In the genomic region with DNA sequence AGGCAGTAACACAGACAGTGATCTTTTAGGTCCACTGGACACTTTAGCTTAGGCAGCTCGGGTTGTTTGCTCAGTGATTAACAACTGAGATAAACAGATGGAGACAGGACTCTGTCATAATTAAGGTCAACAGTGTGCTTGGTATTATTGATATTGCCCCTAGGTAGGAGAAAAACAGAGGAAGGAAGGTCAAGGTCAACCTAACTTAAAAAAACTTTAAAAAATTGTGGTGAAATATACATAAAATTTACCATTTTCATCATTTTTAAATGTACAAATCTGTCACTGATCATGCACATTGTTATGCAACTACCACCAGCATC, we compare ENCODE assay signal across 10 cellular contexts. TPM values are rescaled to one million over a fixed set of nuclear protein-coding genes. Genes with fewer than 3 reads are reported as not detected.
A peak's percentile ranks its signal among the peaks of the same experiment; 100 is the strongest.
DNase-seq lines count a peak whose midpoint lies in the region; ATAC-seq and TF ChIP-seq lines count a peak whose summit lies in the region.
"Had no signal": no experiment of that assay in that cellular context is flagged by ENCODE, and none has a peak within 500 bp of the region (broad histone marks: within the 10 kb centered on the region; RNA-seq: fewer than 3 reads in every experiment).

No MANE protein-coding gene starts in this region.

- H3K4me3 Mint-ChIP-seq in activated naive CD4-positive, alpha-beta T cell treated with anti-CD3 and anti-CD28 coated beads, Interleukin-2, amount 10 ng/mL, durations not matched to agents 7 days and 5 days = peak overlapping the region; percentile 5
- no peak overlapping the region for H3K4me3 Mint-ChIP-seq in stimulated activated memory B cell treated with anti-CD40 and anti-IgM and Interleukin-4, amounts not matched to agents 10 μg/mL and 1 μg/mL and 100 μg/mL, for 72 hours

- H3K36me3 ChIP-seq in gastroesophageal sphincter (no peaks in the 10 kb centered on the region), upper lobe of left lung (no peaks in the 10 kb centered on the region)

- no peak for TF ChIP-seq POLR2A in gastroesophageal sphincter (IDR thresholded peaks at IDR 0.05)
- no peak for TF ChIP-seq POLR2A in upper lobe of left lung (IDR thresholded peaks at IDR 0.05)

- H3K27me3 Mint-ChIP-seq in activated naive CD4-positive, alpha-beta T cell treated with anti-CD3 and anti-CD28 coated beads, Interleukin-2, amount 10 ng/mL, durations not matched to agents 7 days and 5 days = no peaks in the 10 kb centered on the region
- no peaks in the 10 kb centered on the region for H3K27me3 Mint-ChIP-seq in stimulated activated memory B cell treated with anti-CD40 and anti-IgM and Interleukin-4, amounts not matched to agents 10 μg/mL and 1 μg/mL and 100 μg/mL, for 72 hours

- TF ChIP-seq EP300 in gastroesophageal sphincter (IDR thresholded peaks at IDR 0.05) = no peak
- no peak for TF ChIP-seq EP300 in upper lobe of left lung (IDR thresholded peaks at IDR 0.05)

- H3K4me1 ChIP-seq in gastroesophageal sphincter (peaks cover 3 to 50% (median 16%) of the 10 kb centered on the region in 3 donors), upper lobe of left lung (peaks cover 22 to 33% (median 28%) of the 10 kb centered on the region in 4 donors)

- H3K4me3 ChIP-seq in gastroesophageal sphincter = no peak overlapping the region
- no peak overlapping the region for H3K4me3 ChIP-seq in upper lobe of left lung

- CTCF ChIA-PET in activated naive CD4-positive, alpha-beta T cell treated with anti-CD3 and anti-CD28 coated beads, Interleukin-2, amount 10 ng/mL, durations not matched to agents 7 days and 5 days (lab: Charles Lee) = interaction anchor here (0.9 kb wide), 1 partner anchor 10 kb away, joined by 3 read pairs; no protein-coding TSS in a partner anchor
- CTCF ChIA-PET in GM10248 (lab: Yijun Ruan, JAX) = interaction anchor here (1.0 to 1.5 kb wide), 2 partner anchors 9 to 15 kb away, joined by 3 to 5 read pairs; no protein-coding TSS in a partner anchor

- ATAC-seq in activated naive CD4-positive, alpha-beta T cell treated with anti-CD3 and anti-CD28 coated beads, Interleukin-2, amount 50 U/mL, for 72 hours = no peak
- ATAC-seq in gastroesophageal sphincter (no peak), GM21576 (IDR thresholded peaks at IDR 0.05; ENCODE audit: unreplicated experiment) (no peak), upper lobe of left lung (ENCODE audit: low FRiP score in 2 of 2) (no peak)
- ATAC-seq in stimulated activated memory B cell treated with anti-CD40 and anti-IgM and Interleukin-4, amounts not matched to agents 10 μg/mL and 1 μg/mL and 100 μg/mL, for 72 hours = no peak
- ATAC-seq: esophagus mucosa had no signal

- peaks cover 5% of the 10 kb centered on the region for H3K36me3 Mint-ChIP-seq in activated naive CD4-positive, alpha-beta T cell treated with anti-CD3 and anti-CD28 coated beads, Interleukin-2, amount 10 ng/mL, durations not matched to agents 7 days and 5 days
- peaks cover 6 to 22% of the 10 kb centered on the region in 2 donors for H3K36me3 Mint-ChIP-seq in activated naive CD4-positive, alpha-beta T cell treated with anti-CD3 and anti-CD28 coated beads, Interleukin-2, amount 50 U/mL, for 72 hours
- peaks cover 7% of the 10 kb centered on the region for H3K36me3 Mint-ChIP-seq in stimulated activated memory B cell treated with anti-CD40 and anti-IgM and Interleukin-4, amounts not matched to agents 10 μg/mL and 1 μg/mL and 100 μg/mL, for 72 hours

- POLR2A ChIA-PET in GM10248 (lab: Yijun Ruan, JAX) = no interaction called here

- H3K9me3 Mint-ChIP-seq in activated naive CD4-positive, alpha-beta T cell treated with anti-CD3 and anti-CD28 coated beads, Interleukin-2, amount 10 ng/mL, durations not matched to agents 7 days and 5 days = no peaks in the 10 kb centered on the region
- H3K9me3 Mint-ChIP-seq in activated naive CD4-positive, alpha-beta T cell treated with anti-CD3 and anti-CD28 coated beads, Interleukin-2, amount 50 U/mL, for 72 hours = no peaks in the 10 kb centered on the region
- no peaks in the 10 kb centered on the region for H3K9me3 Mint-ChIP-seq in stimulated activated memory B cell treated with anti-CD40 and anti-IgM and Interleukin-4, amounts not matched to agents 10 μg/mL and 1 μg/mL and 100 μg/mL, for 72 hours

- H3K27me3 ChIP-seq in gastroesophageal sphincter = no peaks in the 10 kb centered on the region
- no peaks in the 10 kb centered on the region for H3K27me3 ChIP-seq in upper lobe of left lung

- DNase-seq in activated naive CD4-positive, alpha-beta T cell treated with anti-CD3 and anti-CD28 coated beads, Interleukin-2, amount 10 ng/mL, durations not matched to agents 7 days and 5 days = no peak
- DNase-seq in activated naive CD4-positive, alpha-beta T cell treated with anti-CD3 and anti-CD28 coated beads, Interleukin-2, amount 50 U/mL, for 72 hours (ENCODE audit: low spot score in 2 of 2) = no peak
- DNase-seq in OCI-M1 (lab: John Stamatoyannopoulos, UW) (peak; percentile 15), GM10248 (ENCODE audit: extremely low spot score) (no peak), upper lobe of left lung (no peak)
- DNase-seq: NCI-H524 had no signal

- peak overlapping the region; percentile 16 for H3K27ac Mint-ChIP-seq in activated naive CD4-positive, alpha-beta T cell treated with anti-CD3 and anti-CD28 coated beads, Interleukin-2, amount 10 ng/mL, durations not matched to agents 7 days and 5 days
- H3K27ac Mint-ChIP-seq in activated naive CD4-positive, alpha-beta T cell treated with anti-CD3 and anti-CD28 coated beads, Interleukin-2, amount 50 U/mL, for 72 hours = no peak overlapping the region
- H3K27ac Mint-ChIP-seq in stimulated activated memory B cell treated with anti-CD40 and anti-IgM and Interleukin-4, amounts not matched to agents 10 μg/mL and 1 μg/mL and 100 μg/mL, for 72 hours = peak overlapping the region; percentile 100

- H3K4me1 Mint-ChIP-seq in activated naive CD4-positive, alpha-beta T cell treated with anti-CD3 and anti-CD28 coated beads, Interleukin-2, amount 10 ng/mL, durations not matched to agents 7 days and 5 days = peaks cover 36% of the 10 kb centered on the region
- H3K4me1 Mint-ChIP-seq in stimulated activated memory B cell treated with anti-CD40 and anti-IgM and Interleukin-4, amounts not matched to agents 10 μg/mL and 1 μg/mL and 100 μg/mL, for 72 hours = peaks cover 52% of the 10 kb centered on the region

- 21 to 38% methylated on average over 1 of the region's 1 CpG for WGBS in gastroesophageal sphincter (ENCODE audit: low coverage in 1 of 2), 2 donors
- 33 to 50% methylated on average over 1 of the region's 1 CpG for WGBS in upper lobe of left lung, 2 donors

- H3K9me3 ChIP-seq in gastroesophageal sphincter (no peaks in the 10 kb centered on the region), upper lobe of left lung (no peaks in the 10 kb centered on the region)

- TF ChIP-seq CTCF in gastroesophageal sphincter (IDR thresholded peaks at IDR 0.05) (no peak), GM10248 (IDR thresholded peaks at IDR 0.05; ENCODE audit: control extremely low read depth, extremely low read depth, low read depth, missing control alignments) (no peak), upper lobe of left lung (IDR thresholded peaks at IDR 0.05) (no peak)

- peak overlapping the region; percentile 15 to 99 (median 90) for H3K27ac ChIP-seq in gastroesophageal sphincter
- H3K27ac ChIP-seq in upper lobe of left lung = peak overlapping the region in 1 of 4 donors; percentile 64

RNA-seq across cellular contexts. Expression of a gene that starts 2.1 kb away (rescaled TPM):
- total RNA-seq in activated naive CD4-positive, alpha-beta T cell treated with anti-CD3 and anti-CD28 coated beads, Interleukin-2, amount 50 U/mL, for 72 hours = 100 to 1,000 TPM; 168 to 198 TPM
- 10 to 100 TPM; 48.1 to 84.0 (median 72.3) TPM for total RNA-seq in gastroesophageal sphincter
- total RNA-seq in upper lobe of left lung = 10 to 100 TPM; 27.2 to 59.1 (median 56.7) TPM

RNA-seq across cellular contexts. Expression of a gene that starts 23.3 kb away (rescaled TPM):
- 10 to 100 TPM; 24.9 to 34.8 TPM for total RNA-seq in activated naive CD4-positive, alpha-beta T cell treated with anti-CD3 and anti-CD28 coated beads, Interleukin-2, amount 50 U/mL, for 72 hours
- total RNA-seq in gastroesophageal sphincter (10 to 100 TPM; 12.5 to 15.7 (median 13.5) TPM), upper lobe of left lung (10 to 100 TPM in 4 of 6 donors, 1 to 10 TPM in 2; 5.7 to 21.3 (median 12.4) TPM)

Comparison
In these comparisons a context has a peak if more than half of its experiments do, and no peak if none do; other contexts are left out.
1. H3K27ac Mint-ChIP-seq: peak in activated naive CD4-positive, alpha-beta T cell treated with anti-CD3 and anti-CD28 coated beads, Interleukin-2, amount 10 ng/mL, durations not matched to agents 7 days and 5 days (single experiment) and stimulated activated memory B cell treated with anti-CD40 and anti-IgM and Interleukin-4, amounts not matched to agents 10 μg/mL and 1 μg/mL and 100 μg/mL, for 72 hours (single experiment); none in activated naive CD4-positive, alpha-beta T cell treated with anti-CD3 and anti-CD28 coated beads, Interleukin-2, amount 50 U/mL, for 72 hours (0 of 2).